14 cellular contexts compared by ENCODE assay signal in genomic region chr16:8878523-8878911, GRCh38. TPM values are rescaled to one million over a fixed set of nuclear protein-coding genes. Genes with fewer than 3 reads are reported as not detected.
DNase-seq lines count a peak whose midpoint lies in the region; ATAC-seq and TF ChIP-seq lines count a peak whose summit lies in the region.
"Had no signal": no experiment of that assay in that cellular context is flagged by ENCODE, and none has a peak within 500 bp of the region (broad histone marks: within the 10 kb centered on the region; RNA-seq: fewer than 3 reads in every experiment).

No MANE protein-coding gene starts in this region.

- DNase-seq in GM04504 (ENCODE audit: low read depth) (peak; percentile 71), fibroblast of pulmonary artery (ENCODE audit: low read depth) (peak; percentile 62), renal cortical epithelial cell (ENCODE audit: low read depth) (peak; percentile 87), DMS53 (lab: John Stamatoyannopoulos, UW) (no peak), MG63 (no peak), foreskin melanocyte (no peak), midbrain (lab: John Stamatoyannopoulos, UW) (no peak)
- DNase-seq: adrenal gland, DND-41, GOT3, natural killer cell, NCI-H1105 had no signal

- no peaks in the 10 kb centered on the region for H3K9me3 ChIP-seq in MG63
- H3K9me3 ChIP-seq: adrenal gland had no signal

- H3K4me3 ChIP-seq in fibroblast of pulmonary artery (replicated peaks; ENCODE audit: low read depth, low read length) (no peak overlapping the region), MG63 (no peak overlapping the region)
- H3K4me3 ChIP-seq: adrenal gland had no signal

- no peaks in the 10 kb centered on the region for H3K36me3 ChIP-seq in MG63
- H3K36me3 ChIP-seq: adrenal gland had no signal

- no peak for TF ChIP-seq CTCF in fibroblast of pulmonary artery (IDR thresholded peaks at IDR 0.05; ENCODE audit: low read length, missing control alignments)

- peak; percentile 24; the same call in 2 of the 3 replicates for ATAC-seq in SK-N-SH treated with all-trans-retinoic acid at 6 μM for 48 hours
- ATAC-seq: natural killer cell had no signal

- no peaks in the 10 kb centered on the region for H3K27me3 ChIP-seq in MG63
- H3K27me3 ChIP-seq: adrenal gland had no signal

TF ChIP-seq in SK-N-SH treated with all-trans-retinoic acid at 6 μM for 48 hours, 23 proteins besides CTCF, POLR2A, EP300 and RAD21:
- no peak for TF ChIP-seq ZFP30 (CRISPR knock-in tag; IDR thresholded peaks at IDR 0.05)
- TF ChIP-seq ZFP3 (CRISPR knock-in tag; IDR thresholded peaks at IDR 0.05) = no peak
- TF ChIP-seq PPARA (CRISPR knock-in tag; IDR thresholded peaks at IDR 0.05; ENCODE audit: borderline replicate concordance) = no peak
- no peak for TF ChIP-seq TSHZ2 (CRISPR knock-in tag; IDR thresholded peaks at IDR 0.05)
- no peak for TF ChIP-seq SNAI2 (CRISPR knock-in tag; IDR thresholded peaks at IDR 0.05)
- no peak for TF ChIP-seq CREB5 (CRISPR knock-in tag; IDR thresholded peaks at IDR 0.05; ENCODE audit: low read depth)
- no peak for TF ChIP-seq ZNF565 (CRISPR knock-in tag; conservative IDR thresholded peaks at IDR 0.05; ENCODE audit: low read depth)
- no peak for TF ChIP-seq ISL1 (CRISPR knock-in tag; IDR thresholded peaks at IDR 0.05)
- no peak for TF ChIP-seq ZNF70 (CRISPR knock-in tag; IDR thresholded peaks at IDR 0.05)
- no peak for TF ChIP-seq TCF4 (CRISPR knock-in tag; IDR thresholded peaks at IDR 0.05; ENCODE audit: borderline replicate concordance)
- TF ChIP-seq, protein P1, sequence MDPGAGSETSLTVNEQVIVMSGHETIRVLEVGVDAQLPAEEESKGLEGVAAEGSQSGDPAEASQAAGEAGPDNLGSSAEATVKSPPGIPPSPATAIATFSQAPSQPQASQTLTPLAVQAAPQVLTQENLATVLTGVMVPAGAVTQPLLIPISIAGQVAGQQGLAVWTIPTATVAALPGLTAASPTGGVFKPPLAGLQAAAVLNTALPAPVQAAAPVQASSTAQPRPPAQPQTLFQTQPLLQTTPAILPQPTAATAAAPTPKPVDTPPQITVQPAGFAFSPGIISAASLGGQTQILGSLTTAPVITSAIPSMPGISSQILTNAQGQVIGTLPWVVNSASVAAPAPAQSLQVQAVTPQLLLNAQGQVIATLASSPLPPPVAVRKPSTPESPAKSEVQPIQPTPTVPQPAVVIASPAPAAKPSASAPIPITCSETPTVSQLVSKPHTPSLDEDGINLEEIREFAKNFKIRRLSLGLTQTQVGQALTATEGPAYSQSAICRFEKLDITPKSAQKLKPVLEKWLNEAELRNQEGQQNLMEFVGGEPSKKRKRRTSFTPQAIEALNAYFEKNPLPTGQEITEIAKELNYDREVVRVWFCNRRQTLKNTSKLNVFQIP (CRISPR knock-in tag; IDR thresholded peaks at IDR 0.05; ENCODE audit: borderline replicate concordance, low read depth) = no peak
- TF ChIP-seq BACH2 (CRISPR knock-in tag; IDR thresholded peaks at IDR 0.05; ENCODE audit: borderline replicate concordance) = no peak
- no peak for TF ChIP-seq ZNF8 (CRISPR knock-in tag; IDR thresholded peaks at IDR 0.05)
- TF ChIP-seq, protein P2, sequence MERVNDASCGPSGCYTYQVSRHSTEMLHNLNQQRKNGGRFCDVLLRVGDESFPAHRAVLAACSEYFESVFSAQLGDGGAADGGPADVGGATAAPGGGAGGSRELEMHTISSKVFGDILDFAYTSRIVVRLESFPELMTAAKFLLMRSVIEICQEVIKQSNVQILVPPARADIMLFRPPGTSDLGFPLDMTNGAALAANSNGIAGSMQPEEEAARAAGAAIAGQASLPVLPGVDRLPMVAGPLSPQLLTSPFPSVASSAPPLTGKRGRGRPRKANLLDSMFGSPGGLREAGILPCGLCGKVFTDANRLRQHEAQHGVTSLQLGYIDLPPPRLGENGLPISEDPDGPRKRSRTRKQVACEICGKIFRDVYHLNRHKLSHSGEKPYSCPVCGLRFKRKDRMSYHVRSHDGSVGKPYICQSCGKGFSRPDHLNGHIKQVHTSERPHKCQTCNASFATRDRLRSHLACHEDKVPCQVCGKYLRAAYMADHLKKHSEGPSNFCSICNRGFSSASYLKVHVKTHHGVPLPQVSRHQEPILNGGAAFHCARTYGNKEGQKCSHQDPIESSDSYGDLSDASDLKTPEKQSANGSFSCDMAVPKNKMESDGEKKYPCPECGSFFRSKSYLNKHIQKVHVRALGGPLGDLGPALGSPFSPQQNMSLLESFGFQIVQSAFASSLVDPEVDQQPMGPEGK (CRISPR knock-in tag; IDR thresholded peaks at IDR 0.05; ENCODE audit: borderline replicate concordance) = no peak
- no peak for TF ChIP-seq TOX (CRISPR knock-in tag; IDR thresholded peaks at IDR 0.05; ENCODE audit: borderline replicate concordance)
- no peak for TF ChIP-seq OSR1 (CRISPR knock-in tag; IDR thresholded peaks at IDR 0.05)
- no peak for TF ChIP-seq ARNTL (CRISPR knock-in tag; IDR thresholded peaks at IDR 0.05; ENCODE audit: borderline replicate concordance, low read depth)
- no peak for TF ChIP-seq CSDC2 (CRISPR knock-in tag; IDR thresholded peaks at IDR 0.05)
- TF ChIP-seq ESRRG (CRISPR knock-in tag; IDR thresholded peaks at IDR 0.05) = no peak

RNA-seq across cellular contexts. Expression of gene LITAFD, which starts 3.6 kb away (rescaled TPM):
- not detected in 2 replicates for total RNA-seq in renal cortical epithelial cell
- total RNA-seq in MG63 (2014; rRNA removed; shearing (Covaris generic); ENCODE audit: low replicate concordance) = not detected in 2 replicates
- total RNA-seq: adrenal gland, OCI-LY7 had no signal

RNA-seq across cellular contexts. Expression of gene CARHSP1, which starts 9.7 kb away (rescaled TPM):
- 125 and 303 TPM in 2 replicates for total RNA-seq in renal cortical epithelial cell
- total RNA-seq in MG63 (2014; rRNA removed; shearing (Covaris generic); ENCODE audit: low replicate concordance) = 120 and 208 TPM in 2 replicates

Comparison
In these comparisons a context has a peak if more than half of its experiments do, and no peak if none do; other contexts are left out.
1. DNase-seq: peak in GM04504 (single experiment), fibroblast of pulmonary artery (single experiment) and renal cortical epithelial cell (single experiment); none in DMS53 (single experiment), MG63 (single experiment), foreskin melanocyte (single experiment) and midbrain (single experiment).